1 cellular context compared by ENCODE assay signal in genomic region chr4:25154594-25155265, GRCh38.
A peak's percentile ranks its signal among the peaks of the same experiment; 100 is the strongest.
TF ChIP-seq lines count a peak whose summit lies in the region.

No MANE protein-coding gene starts in this region.

TF ChIP-seq in liver, 16 proteins besides CTCF, POLR2A, EP300 and RAD21 (continued from another document):
- no peak for TF ChIP-seq ZBTB33 (IDR thresholded peaks at IDR 0.05)
- TF ChIP-seq, protein P1, sequence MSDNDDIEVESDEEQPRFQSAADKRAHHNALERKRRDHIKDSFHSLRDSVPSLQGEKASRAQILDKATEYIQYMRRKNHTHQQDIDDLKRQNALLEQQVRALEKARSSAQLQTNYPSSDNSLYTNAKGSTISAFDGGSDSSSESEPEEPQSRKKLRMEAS (IDR thresholded peaks at IDR 0.05) = no peak
- peak; percentile 57 for TF ChIP-seq YY1 (IDR thresholded peaks at IDR 0.05)
- peak; percentile 71 for TF ChIP-seq TAF1 (conservative IDR thresholded peaks at IDR 0.05)
- TF ChIP-seq GABPA (IDR thresholded peaks at IDR 0.05 in 1 of 2, conservative IDR thresholded peaks at IDR 0.05 in 1 of 2) = peak in 1 of 2 donors; percentile 68
- TF ChIP-seq JUND (IDR thresholded peaks at IDR 0.05) = peak in 1 of 2 donors; percentile 18
- TF ChIP-seq FOXA1 (IDR thresholded peaks at IDR 0.05) = no peak
- no peak for TF ChIP-seq FOXA2 (IDR thresholded peaks at IDR 0.05)
